In the genomic region with DNA sequence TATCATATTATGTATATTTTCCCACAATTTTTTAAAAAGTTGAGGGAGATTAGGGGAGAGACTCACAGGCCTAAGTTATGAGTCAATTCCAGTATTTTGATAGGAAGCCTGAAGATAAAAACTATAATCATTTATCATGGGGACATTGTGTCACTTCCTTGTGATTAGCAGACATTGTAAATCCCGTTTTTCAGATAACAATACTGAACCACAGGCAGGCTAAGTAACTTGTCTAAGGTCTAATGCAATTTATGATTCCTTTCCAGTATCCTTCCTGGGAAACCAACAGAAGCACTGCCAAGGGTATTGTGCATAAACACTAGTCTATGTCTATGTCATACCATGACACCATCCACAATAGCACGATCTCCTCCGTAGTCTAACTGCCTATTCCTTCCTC, we compare ENCODE assay signal across 1 cellular context.
TF ChIP-seq lines count a peak whose summit lies in the region.

No MANE protein-coding gene starts in this region.

TF ChIP-seq in SK-N-SH treated with all-trans-retinoic acid at 6 μM for 48 hours, 23 proteins besides CTCF, POLR2A, EP300 and RAD21 (continued from another document):
- TF ChIP-seq, protein P1, sequence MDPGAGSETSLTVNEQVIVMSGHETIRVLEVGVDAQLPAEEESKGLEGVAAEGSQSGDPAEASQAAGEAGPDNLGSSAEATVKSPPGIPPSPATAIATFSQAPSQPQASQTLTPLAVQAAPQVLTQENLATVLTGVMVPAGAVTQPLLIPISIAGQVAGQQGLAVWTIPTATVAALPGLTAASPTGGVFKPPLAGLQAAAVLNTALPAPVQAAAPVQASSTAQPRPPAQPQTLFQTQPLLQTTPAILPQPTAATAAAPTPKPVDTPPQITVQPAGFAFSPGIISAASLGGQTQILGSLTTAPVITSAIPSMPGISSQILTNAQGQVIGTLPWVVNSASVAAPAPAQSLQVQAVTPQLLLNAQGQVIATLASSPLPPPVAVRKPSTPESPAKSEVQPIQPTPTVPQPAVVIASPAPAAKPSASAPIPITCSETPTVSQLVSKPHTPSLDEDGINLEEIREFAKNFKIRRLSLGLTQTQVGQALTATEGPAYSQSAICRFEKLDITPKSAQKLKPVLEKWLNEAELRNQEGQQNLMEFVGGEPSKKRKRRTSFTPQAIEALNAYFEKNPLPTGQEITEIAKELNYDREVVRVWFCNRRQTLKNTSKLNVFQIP (CRISPR knock-in tag; IDR thresholded peaks at IDR 0.05; ENCODE audit: borderline replicate concordance, low read depth) = no peak
- no peak for TF ChIP-seq ZC3H10 (CRISPR knock-in tag; IDR thresholded peaks at IDR 0.05)
- no peak for TF ChIP-seq ESRRG (CRISPR knock-in tag; IDR thresholded peaks at IDR 0.05)
- TF ChIP-seq ZFP3 (CRISPR knock-in tag; IDR thresholded peaks at IDR 0.05) = peak; percentile 33; the same call in 1 of the 2 replicates
- no peak for TF ChIP-seq ZNF70 (CRISPR knock-in tag; IDR thresholded peaks at IDR 0.05)
- TF ChIP-seq ZNF8 (CRISPR knock-in tag; IDR thresholded peaks at IDR 0.05) = no peak
- no peak for TF ChIP-seq GLIS3 (CRISPR knock-in tag; IDR thresholded peaks at IDR 0.05)
- TF ChIP-seq, protein P2, sequence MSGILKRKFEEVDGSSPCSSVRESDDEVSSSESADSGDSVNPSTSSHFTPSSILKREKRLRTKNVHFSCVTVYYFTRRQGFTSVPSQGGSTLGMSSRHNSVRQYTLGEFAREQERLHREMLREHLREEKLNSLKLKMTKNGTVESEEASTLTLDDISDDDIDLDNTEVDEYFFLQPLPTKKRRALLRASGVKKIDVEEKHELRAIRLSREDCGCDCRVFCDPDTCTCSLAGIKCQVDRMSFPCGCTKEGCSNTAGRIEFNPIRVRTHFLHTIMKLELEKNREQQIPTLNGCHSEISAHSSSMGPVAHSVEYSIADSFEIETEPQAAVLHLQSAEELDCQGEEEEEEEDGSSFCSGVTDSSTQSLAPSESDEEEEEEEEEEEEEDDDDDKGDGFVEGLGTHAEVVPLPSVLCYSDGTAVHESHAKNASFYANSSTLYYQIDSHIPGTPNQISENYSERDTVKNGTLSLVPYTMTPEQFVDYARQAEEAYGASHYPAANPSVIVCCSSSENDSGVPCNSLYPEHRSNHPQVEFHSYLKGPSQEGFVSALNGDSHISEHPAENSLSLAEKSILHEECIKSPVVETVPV (CRISPR knock-in tag; IDR thresholded peaks at IDR 0.05) = no peak
